Comparison of ENCODE assay signal across 10 cellular contexts in the genomic region with DNA sequence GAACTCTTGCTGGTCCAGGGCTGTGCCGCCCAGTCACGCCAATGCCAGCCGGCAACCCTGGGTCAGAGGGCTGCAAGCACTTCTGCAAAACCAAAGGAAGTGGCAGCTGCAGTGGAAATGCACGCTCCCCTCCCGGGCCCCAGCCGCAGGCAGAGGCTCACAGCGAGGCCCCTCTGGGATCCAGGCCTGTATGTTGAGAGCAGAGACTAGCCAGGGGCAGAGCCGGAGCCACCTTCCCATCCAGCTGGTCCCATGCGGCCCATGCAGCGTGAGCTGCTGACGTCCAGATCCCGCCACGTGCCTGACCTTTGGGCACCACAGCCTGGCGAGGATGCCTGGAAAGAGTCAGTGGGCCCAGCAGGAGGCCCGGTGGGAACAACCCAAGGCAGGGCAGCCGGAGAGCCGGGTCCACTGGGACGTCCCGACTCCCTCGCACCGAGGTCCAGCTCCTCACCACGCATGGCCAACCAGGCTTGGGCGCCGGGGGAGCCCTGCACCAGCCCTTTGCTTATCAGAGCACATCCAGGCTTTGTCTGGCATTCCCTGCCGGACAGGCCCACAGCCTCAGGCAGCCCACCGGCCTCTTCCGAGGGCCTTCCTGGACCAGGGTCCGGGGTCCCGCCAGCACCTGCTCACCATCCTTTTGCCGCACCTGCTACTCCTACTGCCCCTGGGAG. TPM values are rescaled to one million over a fixed set of nuclear protein-coding genes. Genes with fewer than 3 reads are reported as not detected.
A peak's percentile ranks its signal among the peaks of the same experiment; 100 is the strongest.
DNase-seq lines count a peak whose midpoint lies in the region; ATAC-seq and TF ChIP-seq lines count a peak whose summit lies in the region.
"Had no signal": no experiment of that assay in that cellular context is flagged by ENCODE, and none has a peak within 500 bp of the region (broad histone marks: within the 10 kb centered on the region; RNA-seq: fewer than 3 reads in every experiment).

No MANE protein-coding gene starts in this region.

- H3K9me3 ChIP-seq in esophagus squamous epithelium, result no peaks in the 10 kb centered on the region
- H3K9me3 ChIP-seq in sigmoid colon, result no peaks in the 10 kb centered on the region

- WGBS in esophagus squamous epithelium, 2 donors, result no CpG with 5 or more reads among the region's 30 CpGs
- 51 to 77% methylated on average over 30 of the region's 30 CpGs for WGBS in sigmoid colon, 2 donors

- no peak for TF ChIP-seq CTCF in esophagus squamous epithelium (IDR thresholded peaks at IDR 0.05)
- TF ChIP-seq CTCF in sigmoid colon (IDR thresholded peaks at IDR 0.05), result no peak

- peaks cover 0 to 32% (median 0%) of the 10 kb centered on the region in 4 donors for H3K27me3 ChIP-seq in esophagus squamous epithelium
- no peaks in the 10 kb centered on the region for H3K27me3 ChIP-seq in sigmoid colon

- no peaks in the 10 kb centered on the region for H3K27me3 Mint-ChIP-seq in T-helper 2 cell treated with Interferon-gamma antibody and Interleukin-4, amounts not matched to agents 5 μg/mL and 100 μg/mL, for 36 hours (ENCODE audit: low read depth)

- peak; percentile 43 for DNase-seq in T-helper 2 cell treated with Interferon-gamma antibody and Interleukin-4, amounts not matched to agents 5 μg/mL and 100 μg/mL, for 36 hours (ENCODE audit: low spot score)
- DNase-seq in esophagus squamous epithelium (lab: John Stamatoyannopoulos, UW) (no peak), sigmoid colon (peak; percentile 70), NCI-H1417 treated with DMSO at 0.1 percent for 48 hours (lab: John Stamatoyannopoulos, UW) (no peak), NCI-H748 (lab: John Stamatoyannopoulos, UW; ENCODE audit: unreplicated experiment) (no peak), occipital lobe (lab: John Stamatoyannopoulos, UW) (no peak)
- DNase-seq: cerebellar nuclear complex, NCI-H345 had no signal

- TF ChIP-seq POLR2A in GM18526 (IDR thresholded peaks at IDR 0.05; ENCODE audit: extremely low read depth, insufficient read length) (peak; percentile 23), esophagus squamous epithelium (IDR thresholded peaks at IDR 0.05) (no peak), sigmoid colon (IDR thresholded peaks at IDR 0.05) (no peak)

- H3K4me3 ChIP-seq in esophagus squamous epithelium (peak overlapping the region in 3 of 4 donors; percentile 1 to 50 (median 33)), sigmoid colon (peak overlapping the region in 1 of 4 donors; percentile 0)

- H3K36me3 ChIP-seq in esophagus squamous epithelium (no peaks in the 10 kb centered on the region), sigmoid colon (no peaks in the 10 kb centered on the region)

- intact Hi-C loops in esophagus squamous epithelium (cut with DNase I) (no loop called here), sigmoid colon (cut with DNase I) (no loop called here)

- H3K4me3 Mint-ChIP-seq in T-helper 2 cell treated with Interferon-gamma antibody and Interleukin-4, amounts not matched to agents 5 μg/mL and 100 μg/mL, for 36 hours, result peak overlapping the region; percentile 92

- H3K36me3 Mint-ChIP-seq in T-helper 2 cell treated with Interferon-gamma antibody and Interleukin-4, amounts not matched to agents 5 μg/mL and 100 μg/mL, for 36 hours (ENCODE audit: low read depth), result peaks cover 36% of the 10 kb centered on the region

- peak overlapping the region; percentile 51 to 78 (median 70) for H3K27ac ChIP-seq in esophagus squamous epithelium
- peak overlapping the region; percentile 22 to 56 (median 44) for H3K27ac ChIP-seq in sigmoid colon

- H3K4me1 ChIP-seq in esophagus squamous epithelium (peaks cover 8 to 50% (median 12%) of the 10 kb centered on the region in 3 donors), sigmoid colon (peaks cover 0 to 19% (median 15%) of the 10 kb centered on the region in 4 donors)

- TF ChIP-seq EP300 in sigmoid colon (IDR thresholded peaks at IDR 0.05), result no peak

- H3K27ac Mint-ChIP-seq in T-helper 2 cell treated with Interferon-gamma antibody and Interleukin-4, amounts not matched to agents 5 μg/mL and 100 μg/mL, for 36 hours, result peak overlapping the region; percentile 90

- no peak for ATAC-seq in GM19455 (IDR thresholded peaks at IDR 0.05; ENCODE audit: unreplicated experiment)

- no peaks in the 10 kb centered on the region for H3K9me3 Mint-ChIP-seq in T-helper 2 cell treated with Interferon-gamma antibody and Interleukin-4, amounts not matched to agents 5 μg/mL and 100 μg/mL, for 36 hours

- peaks cover 43% of the 10 kb centered on the region for H3K4me1 Mint-ChIP-seq in T-helper 2 cell treated with Interferon-gamma antibody and Interleukin-4, amounts not matched to agents 5 μg/mL and 100 μg/mL, for 36 hours (ENCODE audit: low read depth)

RNA-seq across cellular contexts. Expression of gene GPR132, which starts 4.3 kb away (rescaled TPM):
- total RNA-seq in esophagus squamous epithelium (1 to 10 TPM in 3 of 4 donors, under 1 TPM in 1; 0.79 to 5.0 (median 1.6) TPM), sigmoid colon (1 to 10 TPM; 1.8 to 2.3 (median 2.0) TPM), occipital lobe (0.94 TPM)
- 1 to 10 TPM in 2 of 3 donors, under 1 TPM in 1; 0.60 to 8.4 (median 1.4) TPM for polyA plus RNA-seq in sigmoid colon

RNA-seq across cellular contexts. Expression of gene CDCA4, which starts 40.0 kb away (rescaled TPM):
- total RNA-seq in esophagus squamous epithelium (10 to 100 TPM; 15.3 to 35.0 (median 23.3) TPM), sigmoid colon (1 to 10 TPM; 5.0 to 7.6 (median 5.6) TPM), occipital lobe (11.1 TPM)
- 10 to 100 TPM in 1 of 3 donors, 1 to 10 TPM in 2; 2.4 to 11.3 (median 3.9) TPM for polyA plus RNA-seq in sigmoid colon

Comparison
In these comparisons a context has a peak if more than half of its experiments do, and no peak if none do; other contexts are left out.
1. DNase-seq: peak in T-helper 2 cell treated with Interferon-gamma antibody and Interleukin-4, amounts not matched to agents 5 μg/mL and 100 μg/mL, for 36 hours (single experiment) and sigmoid colon (single experiment); none in esophagus squamous epithelium (single experiment), NCI-H1417 treated with DMSO at 0.1 percent for 48 hours (single experiment), NCI-H748 (single experiment) and occipital lobe (single experiment).